In the genomic region with DNA sequence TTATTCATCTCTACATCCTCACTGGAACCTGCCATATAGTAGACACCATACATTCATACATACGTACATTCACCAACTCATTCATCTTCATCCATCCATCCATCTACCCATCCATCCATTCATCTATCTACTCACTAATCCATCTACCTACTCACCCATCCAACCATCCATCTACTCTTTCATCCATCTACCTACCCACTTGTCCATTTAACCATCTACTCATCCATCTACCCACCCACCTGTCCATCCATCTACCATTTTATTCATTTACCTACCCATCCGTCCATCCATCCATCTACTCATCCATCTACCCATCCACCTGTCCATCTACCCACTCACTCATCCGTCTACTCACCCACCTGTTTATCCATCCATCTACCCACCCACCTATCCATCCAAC, we compare ENCODE assay signal across 29 cellular contexts. TPM values are rescaled to one million over a fixed set of nuclear protein-coding genes. Genes with fewer than 3 reads are reported as not detected.
"Had no signal": no experiment of that assay in that cellular context is flagged by ENCODE, and none has a peak within 500 bp of the region (broad histone marks: within the 10 kb centered on the region; RNA-seq: fewer than 3 reads in every experiment).

No MANE protein-coding gene starts in this region.

- H3K27ac ChIP-seq: hepatocyte, VCaP had no signal

- H3K4me3 Mint-ChIP-seq: activated CD4-positive, alpha-beta T cell treated with anti-CD3 and anti-CD28 coated beads, Interleukin-2, amount 10 ng/mL, durations not matched to agents 7 days and 5 days; activated CD8-positive, alpha-beta T cell treated with anti-CD3 and anti-CD28 coated beads, Interleukin-2, amount 10 ng/mL, durations not matched to agents 7 days and 5 days; activated naive CD8-positive, alpha-beta T cell; activated T-cell treated with anti-CD3 and anti-CD28 coated beads, Interleukin-2, amount 50 U/mL, for 24 hours; central memory CD8-positive, alpha-beta T cell; immature natural killer cell; naive B cell; neural crest cell; stimulated activated memory B cell treated with anti-CD40 and anti-IgM and Interleukin-4, amounts not matched to agents 10 μg/mL and 1 μg/mL and 100 μg/mL, for 72 hours; T-helper 2 cell treated with Interferon-gamma antibody and Interleukin-4, amounts not matched to agents 5 μg/mL and 100 μg/mL, for 36 hours had no signal

- H2AFZ ChIP-seq: hepatocyte had no signal

- ATAC-seq: activated CD4-positive, CD25-positive, alpha-beta regulatory T cell treated with anti-CD3 and anti-CD28 coated beads, Interleukin-2, amount 50 U/mL, for 24 hours; activated CD8-positive, alpha-beta T cell treated with anti-CD3 and anti-CD28 coated beads, Interleukin-2, amount 10 ng/mL, durations not matched to agents 7 days and 5 days; left lobe of liver; lower lobe of right lung; mucosa of descending colon; right lobe of liver; stimulated activated memory B cell treated with anti-CD40 and anti-IgM and Interleukin-4, amounts not matched to agents 10 μg/mL and 1 μg/mL and 100 μg/mL, for 72 hours had no signal

- H3K27me3 Mint-ChIP-seq: activated CD4-positive, alpha-beta T cell treated with anti-CD3 and anti-CD28 coated beads, Interleukin-2, amount 10 ng/mL, durations not matched to agents 7 days and 5 days; activated naive CD8-positive, alpha-beta T cell; activated T-cell treated with anti-CD3 and anti-CD28 coated beads, Interleukin-2, amount 50 U/mL, for 24 hours; central memory CD8-positive, alpha-beta T cell; naive B cell; stimulated activated memory B cell treated with anti-CD40 and anti-IgM and Interleukin-4, amounts not matched to agents 10 μg/mL and 1 μg/mL and 100 μg/mL, for 72 hours had no signal

- H3K79me2 ChIP-seq: hepatocyte had no signal

- H3K4me1 Mint-ChIP-seq: activated CD4-positive, alpha-beta T cell treated with anti-CD3 and anti-CD28 coated beads, Interleukin-2, amount 10 ng/mL, durations not matched to agents 7 days and 5 days had no signal

- H3K27me3 ChIP-seq: breast epithelium, dorsolateral prefrontal cortex, esophagus muscularis mucosa, hepatocyte, right lobe of liver had no signal

- H3K9me3 ChIP-seq: breast epithelium, esophagus muscularis mucosa, lower lobe of right lung, mucosa of descending colon, right lobe of liver, stomach had no signal

- H3K9me3 Mint-ChIP-seq: activated T-cell treated with anti-CD3 and anti-CD28 coated beads, Interleukin-2, amount 50 U/mL, for 24 hours; central memory CD8-positive, alpha-beta T cell; neural crest cell; stimulated activated memory B cell treated with anti-CD40 and anti-IgM and Interleukin-4, amounts not matched to agents 10 μg/mL and 1 μg/mL and 100 μg/mL, for 72 hours; T-helper 2 cell treated with Interferon-gamma antibody and Interleukin-4, amounts not matched to agents 5 μg/mL and 100 μg/mL, for 36 hours had no signal

- H3K36me3 ChIP-seq: breast epithelium, esophagus muscularis mucosa, lower lobe of right lung, right lobe of liver, stomach had no signal

- DNase-seq: activated CD4-positive, alpha-beta T cell treated with anti-CD3 and anti-CD28 coated beads, Interleukin-2, amount 10 ng/mL, durations not matched to agents 7 days and 5 days; activated CD8-positive, alpha-beta T cell treated with anti-CD3 and anti-CD28 coated beads, Interleukin-2, amount 10 ng/mL, durations not matched to agents 7 days and 5 days; activated naive CD4-positive, alpha-beta T cell; activated T-cell treated with anti-CD3 and anti-CD28 coated beads, Interleukin-2, amount 50 U/mL, for 24 hours; amniotic stem cell; dorsolateral prefrontal cortex; glutamatergic neuron; immature natural killer cell; lower lobe of right lung; mesendoderm; mucosa of descending colon; naive B cell; posterior cingulate gyrus; right lobe of liver; stomach; trophoblast cell had no signal

- H3K4me1 ChIP-seq: breast epithelium, right lobe of liver had no signal

- H3K4me3 ChIP-seq: breast epithelium, dorsolateral prefrontal cortex, esophagus muscularis mucosa, hepatocyte, lower lobe of right lung, mucosa of descending colon, right lobe of liver, skin epidermis, stomach had no signal

- H3K36me3 Mint-ChIP-seq: activated naive CD8-positive, alpha-beta T cell; immature natural killer cell; naive B cell; stimulated activated memory B cell treated with anti-CD40 and anti-IgM and Interleukin-4, amounts not matched to agents 10 μg/mL and 1 μg/mL and 100 μg/mL, for 72 hours had no signal

- H3K27ac Mint-ChIP-seq: activated CD4-positive, alpha-beta T cell treated with anti-CD3 and anti-CD28 coated beads, Interleukin-2, amount 10 ng/mL, durations not matched to agents 7 days and 5 days; activated CD8-positive, alpha-beta T cell treated with anti-CD3 and anti-CD28 coated beads, Interleukin-2, amount 10 ng/mL, durations not matched to agents 7 days and 5 days; activated naive CD8-positive, alpha-beta T cell; activated T-cell treated with anti-CD3 and anti-CD28 coated beads, Interleukin-2, amount 50 U/mL, for 24 hours; activated T-helper 2 cell treated with anti-CD3 and anti-CD28 coated beads, Interferon-gamma antibody, Interleukin-2, Interleukin-4, amounts not matched to agents 10 μg/mL and 5 μg/mL and 100 μg/mL, durations not matched to agents 14 hours and 24 hours and 36 hours; immature natural killer cell; naive B cell; stimulated activated memory B cell treated with anti-CD40 and anti-IgM and Interleukin-4, amounts not matched to agents 10 μg/mL and 1 μg/mL and 100 μg/mL, for 72 hours; T-helper 2 cell treated with Interferon-gamma antibody and Interleukin-4, amounts not matched to agents 5 μg/mL and 100 μg/mL, for 36 hours had no signal

- H3K4me2 ChIP-seq: hepatocyte had no signal

RNA-seq across cellular contexts. Expression of a gene that starts 31.9 kb away (rescaled TPM):
- total RNA-seq: neural crest cell had no signal
- polyA plus RNA-seq: hepatocyte had no signal

RNA-seq across cellular contexts. Expression of a gene that starts 59.6 kb away (rescaled TPM):
- total RNA-seq: activated CD4-positive, alpha-beta T cell treated with anti-CD3 and anti-CD28 coated beads, Interleukin-2, amount 10 ng/mL, durations not matched to agents 7 days and 5 days; activated CD8-positive, alpha-beta T cell treated with anti-CD3 and anti-CD28 coated beads, Interleukin-2, amount 10 ng/mL, durations not matched to agents 7 days and 5 days; activated T-helper 2 cell treated with anti-CD3 and anti-CD28 coated beads, Interferon-gamma antibody, Interleukin-2, Interleukin-4, amounts not matched to agents 10 μg/mL and 5 μg/mL and 100 μg/mL, durations not matched to agents 14 hours and 24 hours and 36 hours; neural crest cell had no signal
